ENCODE assay signal across 1 cellular context in the genomic region with DNA sequence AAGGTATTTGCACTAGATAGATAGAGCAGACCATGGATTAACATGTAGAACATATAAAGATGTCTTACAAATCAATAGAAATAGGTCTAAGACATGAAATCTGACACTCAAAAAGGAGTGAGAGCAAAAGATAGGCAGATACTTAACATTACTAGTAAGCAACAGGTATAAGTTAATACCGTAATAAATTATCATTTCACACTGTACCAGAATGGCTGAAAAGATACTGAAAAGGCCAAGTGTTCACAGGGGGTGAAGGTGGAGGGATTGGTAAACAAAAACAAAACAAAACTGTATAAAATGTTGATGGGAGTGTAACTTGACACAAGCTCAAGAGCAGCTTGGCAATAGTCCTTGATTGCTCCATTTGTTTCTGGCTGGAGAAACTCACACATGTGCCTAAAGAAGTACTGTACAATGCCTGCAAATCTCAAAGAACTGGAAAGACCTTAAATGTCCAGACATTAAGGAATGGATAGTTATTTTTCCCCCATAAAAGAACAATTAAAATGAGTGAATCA.
TF ChIP-seq lines count a peak whose summit lies in the region.

No MANE protein-coding gene starts in this region.

TF ChIP-seq in HEK293, 187 proteins besides CTCF, POLR2A, EP300 and RAD21 (continued from another document):
- TF ChIP-seq, protein P1, sequence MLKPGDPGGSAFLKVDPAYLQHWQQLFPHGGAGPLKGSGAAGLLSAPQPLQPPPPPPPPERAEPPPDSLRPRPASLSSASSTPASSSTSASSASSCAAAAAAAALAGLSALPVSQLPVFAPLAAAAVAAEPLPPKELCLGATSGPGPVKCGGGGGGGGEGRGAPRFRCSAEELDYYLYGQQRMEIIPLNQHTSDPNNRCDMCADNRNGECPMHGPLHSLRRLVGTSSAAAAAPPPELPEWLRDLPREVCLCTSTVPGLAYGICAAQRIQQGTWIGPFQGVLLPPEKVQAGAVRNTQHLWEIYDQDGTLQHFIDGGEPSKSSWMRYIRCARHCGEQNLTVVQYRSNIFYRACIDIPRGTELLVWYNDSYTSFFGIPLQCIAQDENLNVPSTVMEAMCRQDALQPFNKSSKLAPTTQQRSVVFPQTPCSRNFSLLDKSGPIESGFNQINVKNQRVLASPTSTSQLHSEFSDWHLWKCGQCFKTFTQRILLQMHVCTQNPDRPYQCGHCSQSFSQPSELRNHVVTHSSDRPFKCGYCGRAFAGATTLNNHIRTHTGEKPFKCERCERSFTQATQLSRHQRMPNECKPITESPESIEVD (tag by site-specific recombination; IDR thresholded peaks at IDR 0.05): no peak
- TF ChIP-seq ZNF202 (tag by site-specific recombination; IDR thresholded peaks at IDR 0.05; ENCODE audit: borderline replicate concordance): no peak
